11 cellular contexts compared by ENCODE assay signal in the genomic region with DNA sequence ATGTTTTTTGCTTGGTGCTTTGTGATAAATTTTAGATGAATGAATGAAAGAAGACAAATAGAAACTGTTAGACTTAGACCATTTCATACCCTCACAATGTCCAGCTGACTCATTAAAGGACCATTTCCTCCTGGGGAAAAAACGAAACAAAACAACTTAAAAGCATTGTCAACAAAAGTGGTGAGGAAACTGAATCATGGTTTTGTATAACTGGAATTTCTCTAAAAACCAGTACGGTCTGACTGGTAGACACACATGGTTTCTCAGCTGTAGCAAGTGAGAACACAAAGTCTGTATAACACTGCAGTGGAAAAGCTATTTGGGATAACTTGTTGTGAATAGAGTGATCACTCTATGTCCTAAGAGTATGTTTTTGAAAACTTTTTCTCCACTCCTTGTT. TPM values are rescaled to one million over a fixed set of nuclear protein-coding genes. Genes with fewer than 3 reads are reported as not detected.
DNase-seq lines count a peak whose midpoint lies in the region; ATAC-seq and TF ChIP-seq lines count a peak whose summit lies in the region.
"Had no signal": no experiment of that assay in that cellular context is flagged by ENCODE, and none has a peak within 500 bp of the region (broad histone marks: within the 10 kb centered on the region; RNA-seq: fewer than 3 reads in every experiment).

No MANE protein-coding gene starts in this region.

- H3K4me3 Mint-ChIP-seq in activated CD4-positive, alpha-beta memory T cell treated with anti-CD3 and anti-CD28 coated beads, Interleukin-2, amount 10 ng/mL, durations not matched to agents 7 days and 5 days = no peak overlapping the region
- no peak overlapping the region for H3K4me3 Mint-ChIP-seq in T-cell
- H3K4me3 Mint-ChIP-seq: naive B cell had no signal

- H3K27ac Mint-ChIP-seq in activated CD4-positive, alpha-beta memory T cell treated with anti-CD3 and anti-CD28 coated beads, Interleukin-2, amount 10 ng/mL, durations not matched to agents 7 days and 5 days = no peak overlapping the region
- H3K27ac Mint-ChIP-seq in T-cell = no peak overlapping the region
- H3K27ac Mint-ChIP-seq: activated naive CD4-positive, alpha-beta T cell treated with anti-CD3 and anti-CD28 coated beads, Interleukin-2, amount 50 U/mL, for 72 hours had no signal

- POLR2A ChIA-PET in RWPE1 (lab: Yijun Ruan, JAX; ENCODE audit: low non-redundant PET) = no interaction called here
- POLR2A ChIA-PET in activated CD4-positive, alpha-beta memory T cell treated with anti-CD3 and anti-CD28 coated beads, Interleukin-2, amount 10 ng/mL, durations not matched to agents 7 days and 5 days (lab: Charles Lee) = interaction anchor here (0.6 kb wide), 1 partner anchor 22 kb away, joined by 3 read pairs; no protein-coding TSS in a partner anchor
- POLR2A ChIA-PET in T-cell (lab: Charles Lee) = interaction anchor here in 1 of 2 donors (0.5 to 0.6 kb wide), 2 partner anchors 18 to 29 kb away, joined by 3 to 4 read pairs; no protein-coding TSS in a partner anchor

- DNase-seq in GM03348 (ENCODE audit: low spot score) = peak; percentile 58
- DNase-seq in RWPE1 (ENCODE audit: low spot score) = peak; percentile 23
- peak; percentile 18 for DNase-seq in epithelial cell of prostate (ENCODE audit: low read depth, low spot score)
- peak; percentile 73 for DNase-seq in non-pigmented ciliary epithelial cell (ENCODE audit: low read depth)
- no peak for DNase-seq in activated CD4-positive, alpha-beta memory T cell treated with anti-CD3 and anti-CD28 coated beads, Interleukin-2, amount 10 ng/mL, durations not matched to agents 7 days and 5 days
- DNase-seq in T-cell = no peak
- DNase-seq: naive B cell had no signal

- H3K27ac ChIP-seq in RWPE1 (no peak overlapping the region), epithelial cell of prostate (peak overlapping the region; percentile 38)
- H3K27ac ChIP-seq: thoracic aorta had no signal

- CTCF ChIA-PET in RWPE1 (lab: Yijun Ruan, JAX) (interaction anchor here (1.5 to 4.2 kb wide), 2 partner anchors 122 to 168 kb away, joined by 6 to 27 read pairs; no protein-coding TSS in a partner anchor), T-cell (lab: Charles Lee) (no interaction called here)
- CTCF ChIA-PET in activated CD4-positive, alpha-beta memory T cell treated with anti-CD3 and anti-CD28 coated beads, Interleukin-2, amount 10 ng/mL, durations not matched to agents 7 days and 5 days (lab: Charles Lee) = interaction anchor here (1.1 to 1.2 kb wide), 2 partner anchors 9 to 168 kb away, joined by 5 to 7 read pairs; no protein-coding TSS in a partner anchor

- no peaks in the 10 kb centered on the region for H3K9me3 Mint-ChIP-seq in activated CD4-positive, alpha-beta memory T cell treated with anti-CD3 and anti-CD28 coated beads, Interleukin-2, amount 10 ng/mL, durations not matched to agents 7 days and 5 days
- no peaks in the 10 kb centered on the region for H3K9me3 Mint-ChIP-seq in T-cell
- H3K9me3 Mint-ChIP-seq: activated naive CD4-positive, alpha-beta T cell treated with anti-CD3 and anti-CD28 coated beads, Interleukin-2, amount 50 U/mL, for 72 hours; naive B cell had no signal

- ATAC-seq in HG03460 (IDR thresholded peaks at IDR 0.05; ENCODE audit: unreplicated experiment) = no peak
- ATAC-seq in HG02840 (IDR thresholded peaks at IDR 0.05; ENCODE audit: low FRiP score, unreplicated experiment) = no peak
- ATAC-seq in T-cell (replicated peaks in 1 of 4) = no peak
- ATAC-seq: activated naive CD4-positive, alpha-beta T cell treated with anti-CD3 and anti-CD28 coated beads, Interleukin-2, amount 50 U/mL, for 72 hours had no signal

- peaks cover 74% of the 10 kb centered on the region for H3K27me3 Mint-ChIP-seq in activated CD4-positive, alpha-beta memory T cell treated with anti-CD3 and anti-CD28 coated beads, Interleukin-2, amount 10 ng/mL, durations not matched to agents 7 days and 5 days
- H3K27me3 Mint-ChIP-seq in T-cell = peaks cover 52 to 57% of the 10 kb centered on the region in 2 donors

- TF ChIP-seq CTCF in RWPE1 (conservative IDR thresholded peaks at IDR 0.05; ENCODE audit: low read depth) = no peak

- peaks cover 21% of the 10 kb centered on the region for H3K4me1 Mint-ChIP-seq in activated CD4-positive, alpha-beta memory T cell treated with anti-CD3 and anti-CD28 coated beads, Interleukin-2, amount 10 ng/mL, durations not matched to agents 7 days and 5 days
- peaks cover 4 to 11% (median 8%) of the 10 kb centered on the region in 3 donors for H3K4me1 Mint-ChIP-seq in T-cell

- no peaks in the 10 kb centered on the region for H3K36me3 Mint-ChIP-seq in activated CD4-positive, alpha-beta memory T cell treated with anti-CD3 and anti-CD28 coated beads, Interleukin-2, amount 10 ng/mL, durations not matched to agents 7 days and 5 days (ENCODE audit: low read depth)
- no peaks in the 10 kb centered on the region for H3K36me3 Mint-ChIP-seq in T-cell
- H3K36me3 Mint-ChIP-seq: activated naive CD4-positive, alpha-beta T cell treated with anti-CD3 and anti-CD28 coated beads, Interleukin-2, amount 50 U/mL, for 72 hours; naive B cell had no signal

RNA-seq across cellular contexts. Expression of gene DDX52, which starts 5.3 kb away (rescaled TPM):
- total RNA-seq in activated CD4-positive, alpha-beta memory T cell treated with anti-CD3 and anti-CD28 coated beads, Interleukin-2, amount 10 ng/mL, durations not matched to agents 7 days and 5 days = 10 to 100 TPM; 26.3 to 28.0 TPM
- total RNA-seq in T-cell = 10 to 100 TPM; 21.6 to 34.0 (median 25.7) TPM

RNA-seq across cellular contexts. Expression of gene SYNRG, which starts 39.3 kb away (rescaled TPM):
- total RNA-seq in activated CD4-positive, alpha-beta memory T cell treated with anti-CD3 and anti-CD28 coated beads, Interleukin-2, amount 10 ng/mL, durations not matched to agents 7 days and 5 days = 100 to 1,000 TPM; 106 to 113 TPM
- total RNA-seq in T-cell = 100 to 1,000 TPM; 103 to 118 (median 113) TPM

Comparison
In these comparisons a context has a peak if more than half of its experiments do, and no peak if none do; other contexts are left out.
1. DNase-seq: peak in GM03348 (single experiment), RWPE1 (single experiment), epithelial cell of prostate (single experiment) and non-pigmented ciliary epithelial cell (single experiment); none in activated CD4-positive, alpha-beta memory T cell treated with anti-CD3 and anti-CD28 coated beads, Interleukin-2, amount 10 ng/mL, durations not matched to agents 7 days and 5 days (single experiment) and T-cell (0 of 34).
2. CTCF ChIA-PET loops: an anchor here in RWPE1 (1.5 to 4.2 kb wide) and activated CD4-positive, alpha-beta memory T cell treated with anti-CD3 and anti-CD28 coated beads, Interleukin-2, amount 10 ng/mL, durations not matched to agents 7 days and 5 days (1.1 to 1.2 kb wide); none called in T-cell.